Comparison of ENCODE assay signal across 19 cellular contexts in the genomic region with DNA sequence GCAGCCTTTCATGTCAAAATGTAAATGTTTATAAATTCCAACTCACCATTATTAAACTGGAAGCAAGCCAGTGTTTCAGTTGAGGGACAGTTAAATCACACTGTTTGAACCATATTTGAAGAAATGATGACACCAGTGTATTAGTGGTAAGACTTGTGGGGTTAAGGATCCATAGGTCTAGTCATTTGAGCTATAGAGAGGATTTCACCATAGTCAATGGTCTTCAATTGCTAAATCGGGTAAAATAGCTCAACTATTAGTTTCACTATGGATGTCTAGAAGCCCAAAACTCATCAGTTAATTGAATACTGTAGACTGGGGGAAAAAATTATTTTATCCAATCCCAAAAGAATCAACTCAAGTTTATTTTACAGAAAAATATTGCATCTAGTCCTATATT.
"Had no signal": no experiment of that assay in that cellular context is flagged by ENCODE, and none has a peak within 500 bp of the region (broad histone marks: within the 10 kb centered on the region; RNA-seq: fewer than 3 reads in every experiment).

No MANE protein-coding gene starts in this region.

- H3K4me3 ChIP-seq: hepatocyte, spleen had no signal

- H2AFZ ChIP-seq: hepatocyte had no signal

- H3K9me3 ChIP-seq: spleen had no signal

- H3K79me2 ChIP-seq: hepatocyte had no signal

- H3K4me2 ChIP-seq: hepatocyte had no signal

- H3K27ac ChIP-seq: epithelial cell of prostate, hepatocyte, spleen had no signal

- ATAC-seq: activated T-cell treated with anti-CD3 and anti-CD28 coated beads, Interleukin-2, amount 50 U/mL, for 4 hours; left ventricle myocardium superior; natural killer cell treated with Interleukin-12 subunit alpha and Interleukin-12 subunit beta and Interleukin-15 and Interleukin-18, amount 100 ng/mL, for 72 hours; sciatic nerve had no signal

- H3K27me3 ChIP-seq: spleen had no signal

- DNase-seq: activated CD4-positive, alpha-beta memory T cell treated with anti-CD3 and anti-CD28 coated beads for 36 hours; activated CD4-positive, alpha-beta T cell treated with anti-CD3 and anti-CD28 coated beads for 1 hour; activated gamma-delta T cell; activated T-cell treated with anti-CD3 and anti-CD28 coated beads, Interleukin-2, amount 50 U/mL, for 4 hours; amygdala; effector memory CD4-positive, alpha-beta T cell; kidney; left ventricle myocardium superior; mesenchymal stem cell; occipital lobe; spleen; stimulated activated CD4-positive, alpha-beta T cell treated with anti-CD3 and anti-CD28 coated beads, Interleukin-2, amount 100 ng/mL, for 24 hours; stimulated activated naive CD4-positive, alpha-beta T cell; substantia nigra; trophoblast cell had no signal

- FAIRE-seq: kidney had no signal

- H3K4me1 ChIP-seq: spleen had no signal

- H3K36me3 ChIP-seq: spleen had no signal
